8 cellular contexts compared by ENCODE assay signal in the genomic region with DNA sequence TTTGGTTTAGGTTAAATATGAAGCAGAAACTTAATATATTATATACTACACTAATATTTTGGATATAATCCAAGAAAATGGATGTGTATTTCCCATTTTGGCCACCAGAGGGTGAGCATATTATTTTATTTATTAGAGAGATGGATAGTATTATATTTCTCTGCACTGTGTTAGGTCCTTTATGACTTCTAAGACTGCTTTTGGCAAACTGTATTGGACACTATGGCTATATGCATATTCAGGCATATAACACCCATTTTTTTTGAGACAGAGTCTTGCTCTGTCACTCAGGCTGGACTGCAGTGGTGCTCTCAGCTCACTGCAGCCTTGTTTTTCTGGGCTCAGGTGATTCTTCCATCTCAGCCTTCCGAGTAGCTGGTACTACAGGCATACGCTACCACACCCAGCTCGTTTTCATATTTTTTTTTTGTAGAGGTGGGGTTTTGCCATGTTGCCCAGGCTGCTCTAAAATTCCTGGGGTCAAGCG. TPM values are rescaled to one million over a fixed set of nuclear protein-coding genes. Genes with fewer than 3 reads are reported as not detected.
DNase-seq lines count a peak whose midpoint lies in the region; ATAC-seq and TF ChIP-seq lines count a peak whose summit lies in the region.

No MANE protein-coding gene starts in this region.

- H3K36me3 Mint-ChIP-seq in activated T-cell treated with anti-CD3 and anti-CD28 coated beads, Interleukin-2, amount 50 U/mL, for 24 hours (ENCODE audit: low read depth) = no peaks in the 10 kb centered on the region

- DNase-seq in RKO (ENCODE audit: low spot score) (peak; percentile 26), fibroblast of pulmonary artery (ENCODE audit: low read depth) (peak; percentile 53), sciatic nerve (ENCODE audit: low spot score) (no peak), omental fat pad (ENCODE audit: low spot score) (no peak), substantia nigra (lab: John Stamatoyannopoulos, UW) (no peak)
- DNase-seq in activated T-cell treated with anti-CD3 and anti-CD28 coated beads, Interleukin-2, amount 50 U/mL, for 24 hours = no peak

- no peak overlapping the region for H3K27ac ChIP-seq in C4-2B
- H3K27ac ChIP-seq in substantia nigra (ENCODE audit: low read depth, low read length, poor library complexity, severe bottlenecking) = no peak overlapping the region

- H3K27me3 Mint-ChIP-seq in activated T-cell treated with anti-CD3 and anti-CD28 coated beads, Interleukin-2, amount 50 U/mL, for 24 hours = no peaks in the 10 kb centered on the region

- H3K4me3 Mint-ChIP-seq in activated T-cell treated with anti-CD3 and anti-CD28 coated beads, Interleukin-2, amount 50 U/mL, for 24 hours = no peak overlapping the region

- ATAC-seq in GM21723 (IDR thresholded peaks at IDR 0.05; ENCODE audit: unreplicated experiment) (peak; percentile 49), sciatic nerve (peak; percentile 30), omental fat pad (ENCODE audit: low FRiP score) (no peak)

- no peak overlapping the region for H3K27ac Mint-ChIP-seq in activated T-cell treated with anti-CD3 and anti-CD28 coated beads, Interleukin-2, amount 50 U/mL, for 24 hours

- intact Hi-C loops in sciatic nerve (cut with DNase I) = no loop called here

- no peaks in the 10 kb centered on the region for H3K4me1 Mint-ChIP-seq in activated T-cell treated with anti-CD3 and anti-CD28 coated beads, Interleukin-2, amount 50 U/mL, for 24 hours (ENCODE audit: low read depth)

- H3K9me3 Mint-ChIP-seq in activated T-cell treated with anti-CD3 and anti-CD28 coated beads, Interleukin-2, amount 50 U/mL, for 24 hours = peaks cover 1% of the 10 kb centered on the region

- no peak overlapping the region for H3K4me3 ChIP-seq in fibroblast of pulmonary artery (replicated peaks; ENCODE audit: low read depth, low read length)

- TF ChIP-seq CTCF in C4-2B (conservative IDR thresholded peaks at IDR 0.05) (peak; percentile 88), fibroblast of pulmonary artery (IDR thresholded peaks at IDR 0.05; ENCODE audit: low read length, missing control alignments) (peak; percentile 62), omental fat pad (IDR thresholded peaks at IDR 0.05) (no peak)

RNA-seq across cellular contexts. Expression of a gene that starts 17.8 kb away (rescaled TPM):
- total RNA-seq in sciatic nerve = 33.7 TPM
- total RNA-seq in omental fat pad = 100 to 1,000 TPM in 2 of 4 donors, 10 to 100 TPM in 2; 71.2 to 312 (median 162) TPM

RNA-seq across cellular contexts. Expression of a gene that starts 52.1 kb away (rescaled TPM):
- total RNA-seq in sciatic nerve = 11.1 TPM
- 1 to 10 TPM; 1.9 to 6.1 (median 4.2) TPM for total RNA-seq in omental fat pad

RNA-seq across cellular contexts. Expression of a gene that starts 52.4 kb away (rescaled TPM):
- total RNA-seq in sciatic nerve (30.2 TPM), omental fat pad (10 to 100 TPM in 1 of 4 donors, 1 to 10 TPM in 3; 3.5 to 19.9 (median 6.1) TPM)

Comparison
In these comparisons a context has a peak if more than half of its experiments do, and no peak if none do; other contexts are left out.
1. CTCF ChIP-seq: peak in C4-2B (single experiment) and fibroblast of pulmonary artery (single experiment); none in omental fat pad (0 of 3).
2. DNase-seq: peak in RKO (single experiment) and fibroblast of pulmonary artery (single experiment); none in sciatic nerve (single experiment), omental fat pad (single experiment), substantia nigra (0 of 49) and activated T-cell treated with anti-CD3 and anti-CD28 coated beads, Interleukin-2, amount 50 U/mL, for 24 hours (single experiment).